In genomic region chr1:38873027-38873969, GRCh38 we compare ENCODE assay signal across 8 cellular contexts. TPM values are rescaled to one million over a fixed set of nuclear protein-coding genes. Genes with fewer than 3 reads are reported as not detected.
DNase-seq lines count a peak whose midpoint lies in the region; ATAC-seq and TF ChIP-seq lines count a peak whose summit lies in the region.

Gene MYCBP (minus strand): TSS chr1:38873348. CDS start chr1:38873305, 43 bp downstream.

- TF ChIP-seq CTCF in choroid plexus epithelial cell (conservative IDR thresholded peaks at IDR 0.05; ENCODE audit: low read depth, low read length) (no peak), kidney epithelial cell (IDR thresholded peaks at IDR 0.05; ENCODE audit: insufficient read depth, low read length, poor library complexity, severe bottlenecking) (no peak)

- H3K27me3 ChIP-seq in kidney epithelial cell (ENCODE audit: control insufficient read depth, insufficient read depth, low read length): no peaks in the 10 kb centered on the region

- ATAC-seq in HG03439 (IDR thresholded peaks at IDR 0.05; ENCODE audit: unreplicated experiment): peak; percentile 95

- TF ChIP-seq POLR2A in GM19193 (IDR thresholded peaks at IDR 0.05; ENCODE audit: extremely low read depth, insufficient read depth, insufficient read length): peak; percentile 85

- DNase-seq in AML-193 (lab: John Stamatoyannopoulos, UW) (peak; percentile 92 to 94), NCI-H510A treated with DMSO at 0.1 percent for 48 hours (lab: John Stamatoyannopoulos, UW) (peak; percentile 100), choroid plexus epithelial cell (ENCODE audit: low read depth) (peak; percentile 97), kidney epithelial cell (ENCODE audit: low read depth) (peak; percentile 85)
- peak; percentile 93 to 94 for DNase-seq in activated CD4-positive, alpha-beta T cell treated with anti-CD3 and anti-CD28 coated beads for 24 hours (ENCODE audit: low read depth in 2 of 2)
- peak; percentile 92 to 94 for DNase-seq in stimulated activated CD4-positive, alpha-beta T cell treated with anti-CD3 and anti-CD28 coated beads, Interleukin-15, amount 100 ng/mL, for 48 hours (ENCODE audit: low read depth in 2 of 2)

- H3K4me3 ChIP-seq in choroid plexus epithelial cell (ENCODE audit: low read depth, low read length): peak within 1 kb of the TSS; percentile 89
- H3K4me3 ChIP-seq in kidney epithelial cell (ENCODE audit: low read depth, low read length): peak within 1 kb of the TSS; percentile 88

- H3K36me3 ChIP-seq in kidney epithelial cell (ENCODE audit: control insufficient read depth, insufficient read depth, low read length): no peaks in the 10 kb centered on the region

RNA-seq across cellular contexts. Expression of gene MYCBP, which starts in this region (rescaled TPM):
- total RNA-seq in kidney epithelial cell: 11.5 and 12.0 TPM in 2 replicates

Comparison
In these comparisons a context has a peak if more than half of its experiments do, and no peak if none do; other contexts are left out.
1. Peak in every context shown above with its lines: DNase-seq, ATAC-seq and H3K4me3 ChIP-seq.